Comparison of ENCODE assay signal across 25 cellular contexts in the genomic region with DNA sequence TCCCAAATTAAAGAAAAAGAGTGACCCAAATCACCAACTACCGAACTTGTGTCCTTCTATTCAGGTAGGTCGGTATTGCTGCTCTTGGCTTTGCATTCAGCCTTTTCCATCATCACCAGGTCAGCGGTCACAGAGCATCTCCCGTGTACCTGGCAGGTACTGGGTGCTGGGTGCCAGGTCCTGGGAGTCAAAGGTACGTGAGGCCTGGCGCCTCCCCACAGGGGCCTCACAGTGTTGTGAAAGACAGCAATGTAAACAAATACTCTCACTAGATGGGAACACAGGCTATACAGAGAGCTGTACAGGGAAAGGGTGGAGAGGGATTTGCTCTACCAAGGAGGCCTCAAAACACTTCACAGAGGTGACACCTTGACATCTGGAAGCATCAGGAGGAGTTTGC.
"Had no signal": no experiment of that assay in that cellular context is flagged by ENCODE, and none has a peak within 500 bp of the region (broad histone marks: within the 10 kb centered on the region; RNA-seq: fewer than 3 reads in every experiment).

No MANE protein-coding gene starts in this region.

- H2AFZ ChIP-seq: parathyroid adenoma had no signal

- H3K4me2 ChIP-seq: smooth muscle cell had no signal

- H3K4me1 Mint-ChIP-seq: immature natural killer cell; mesothelial cell of epicardium; naive thymus-derived CD4-positive, alpha-beta T cell; nephron; stimulated activated naive CD8-positive, alpha-beta T cell treated with anti-CD3 and anti-CD28 coated beads, Interleukin-15, amount 100 ng/mL, for 72 hours had no signal

- H3K36me3 Mint-ChIP-seq: mesothelial cell of epicardium had no signal

- H3K79me2 ChIP-seq: parathyroid adenoma had no signal

- H3K9me3 Mint-ChIP-seq: effector memory CD8-positive, alpha-beta T cell; mesothelial cell of epicardium; naive thymus-derived CD4-positive, alpha-beta T cell; nephron; stimulated activated naive CD8-positive, alpha-beta T cell treated with anti-CD3 and anti-CD28 coated beads, Interleukin-15, amount 100 ng/mL, for 72 hours had no signal

- H3K27ac ChIP-seq: esophagus squamous epithelium, neutrophil, parathyroid adenoma, suprapubic skin, transverse colon, vagina had no signal

- H3K36me3 ChIP-seq: esophagus squamous epithelium, neutrophil, suprapubic skin, transverse colon, vagina had no signal

- H3K27me3 Mint-ChIP-seq: stimulated activated naive CD8-positive, alpha-beta T cell treated with anti-CD3 and anti-CD28 coated beads, Interleukin-15, amount 100 ng/mL, for 72 hours had no signal

- H3K9ac ChIP-seq: parathyroid adenoma had no signal

- ATAC-seq: effector memory CD8-positive, alpha-beta T cell; naive thymus-derived CD4-positive, alpha-beta T cell; sciatic nerve; stimulated activated naive CD8-positive, alpha-beta T cell treated with anti-CD3 and anti-CD28 coated beads, Interleukin-15, amount 100 ng/mL, for 72 hours had no signal

- H3K27ac Mint-ChIP-seq: effector memory CD8-positive, alpha-beta T cell; immature natural killer cell; mesothelial cell of epicardium; naive thymus-derived CD4-positive, alpha-beta T cell; nephron; progenitor cell of endocrine pancreas had no signal

- DNase-seq: cortex of kidney; effector memory CD8-positive, alpha-beta T cell; erythroblast; esophagus squamous epithelium; foreskin melanocyte; hypothalamus; immature natural killer cell; mesenchymal stem cell; naive thymus-derived CD4-positive, alpha-beta T cell; stimulated activated CD4-positive, alpha-beta T cell treated with anti-CD3 and anti-CD28 coated beads, Interleukin-12 subunit alpha, Interleukin-12 subunit beta, amount 100 ng/mL, for 4 hours; stimulated activated CD4-positive, alpha-beta T cell treated with anti-CD3 and anti-CD28 coated beads, Interleukin-1b, Interleukin-23, amount 100 ng/mL, for 48 hours; stimulated activated CD4-positive, alpha-beta T cell treated with anti-CD3 and anti-CD28 coated beads, Interleukin-4, amount 100 ng/mL, for 1 hour; stimulated activated CD8-positive, alpha-beta memory T cell treated with anti-CD3 and anti-CD28 coated beads, Interleukin-4, amount 100 ng/mL, for 48 hours; stimulated activated naive CD4-positive, alpha-beta T cell; stimulated activated naive CD8-positive, alpha-beta T cell treated with anti-CD3 and anti-CD28 coated beads, Interleukin-15, amount 100 ng/mL, for 72 hours; transverse colon had no signal

- H3K4me3 ChIP-seq: esophagus squamous epithelium, smooth muscle cell, suprapubic skin, transverse colon, vagina had no signal

- H3K4me1 ChIP-seq: esophagus squamous epithelium, parathyroid adenoma, suprapubic skin, transverse colon, vagina had no signal

- H3K27me3 ChIP-seq: esophagus squamous epithelium, suprapubic skin, transverse colon, vagina had no signal

- H3K9me3 ChIP-seq: esophagus squamous epithelium, neutrophil, suprapubic skin, transverse colon, vagina had no signal

- H3K4me3 Mint-ChIP-seq: effector memory CD8-positive, alpha-beta T cell; immature natural killer cell; mesothelial cell of epicardium; naive thymus-derived CD4-positive, alpha-beta T cell; nephron; stimulated activated naive CD8-positive, alpha-beta T cell treated with anti-CD3 and anti-CD28 coated beads, Interleukin-15, amount 100 ng/mL, for 72 hours had no signal
